8 cellular contexts compared by ENCODE assay signal in genomic region chr7:47576031-47576908, GRCh38. TPM values are rescaled to one million over a fixed set of nuclear protein-coding genes. Genes with fewer than 3 reads are reported as not detected.
DNase-seq lines count a peak whose midpoint lies in the region; ATAC-seq and TF ChIP-seq lines count a peak whose summit lies in the region.

No MANE protein-coding gene starts in this region.

- peak; percentile 35 for ATAC-seq in HG02610 (IDR thresholded peaks at IDR 0.05; ENCODE audit: unreplicated experiment)

- 51 to 69% (median 60%) methylated on average over 14 to 15 of the region's 15 CpGs for WGBS in spleen, 5 donors

- no peaks in the 10 kb centered on the region for H3K9me3 ChIP-seq in right atrium auricular region
- no peaks in the 10 kb centered on the region for H3K9me3 ChIP-seq in spleen

- peak; percentile 63 for DNase-seq in SKM-1 treated with dmso at 0.1 percent for 144 hours (lab: John Stamatoyannopoulos, UW; ENCODE audit: unreplicated experiment)
- DNase-seq in right atrium auricular region (ENCODE audit: low spot score), result peak; percentile 83
- no peak for DNase-seq in spleen
- DNase-seq in brain microvascular endothelial cell, result no peak
- DNase-seq in DMS 273 treated with DMSO at 0.1 percent for 48 hours (lab: John Stamatoyannopoulos, UW), result no peak
- no peak for DNase-seq in DMS79 treated with DMSO at 0.1 percent for 48 hours (lab: John Stamatoyannopoulos, UW)
- DNase-seq in activated CD8-positive, alpha-beta memory T cell treated with anti-CD3 and anti-CD28 coated beads, Interleukin-2, amount 50 U/mL, for 4 hours, result no peak

- peak overlapping the region; percentile 75 to 84 for H3K27ac ChIP-seq in right atrium auricular region
- peak overlapping the region; percentile 42 to 93 (median 90) for H3K27ac ChIP-seq in spleen
- no peak overlapping the region for H3K27ac ChIP-seq in brain microvascular endothelial cell

- H3K27me3 ChIP-seq in right atrium auricular region (no peaks in the 10 kb centered on the region), spleen (replicated peaks in 1 of 7) (peaks cover 0 to 6% (median 0%) of the 10 kb centered on the region in 7 donors), brain microvascular endothelial cell (replicated peaks) (no peaks in the 10 kb centered on the region)

- H3K36me3 ChIP-seq in right atrium auricular region (no peaks in the 10 kb centered on the region), spleen (peaks cover 0 to 5% (median 0%) of the 10 kb centered on the region in 6 donors), brain microvascular endothelial cell (replicated peaks) (no peaks in the 10 kb centered on the region)

- no peak for TF ChIP-seq POLR2A in spleen (IDR thresholded peaks at IDR 0.05)

- H3K4me3 ChIP-seq in right atrium auricular region, result peak overlapping the region in 1 of 2 donors; percentile 24
- H3K4me3 ChIP-seq in spleen, result peak overlapping the region in 2 of 8 donors; percentile 23 to 33
- no peak overlapping the region for H3K4me3 ChIP-seq in brain microvascular endothelial cell (ENCODE audit: low read depth, low read length)

- in situ Hi-C loops in brain microvascular endothelial cell (cut with HindIII; ENCODE audit: low pct_ligation_motif_present, low sequenced_read_pairs), result no loop called here

- intact Hi-C loops in spleen (cut with DNase I; ENCODE audit: low total_unique reads), result loop anchor here (10.0 kb wide), 1 partner anchor 121 kb away; no protein-coding TSS in a partner anchor

- peaks cover 0 to 92% of the 10 kb centered on the region in 2 donors for H3K4me1 ChIP-seq in right atrium auricular region
- peaks cover 70 to 100% (median 97%) of the 10 kb centered on the region in 6 donors for H3K4me1 ChIP-seq in spleen

- TF ChIP-seq CTCF in right atrium auricular region (IDR thresholded peaks at IDR 0.05), result no peak
- TF ChIP-seq CTCF in spleen (IDR thresholded peaks at IDR 0.05 in 8 of 11, conservative IDR thresholded peaks at IDR 0.05 in 3 of 11), result no peak
- no peak for TF ChIP-seq CTCF in brain microvascular endothelial cell (IDR thresholded peaks at IDR 0.05; ENCODE audit: low read depth, low read length, missing control alignments)

RNA-seq across cellular contexts. Expression of gene TNS3, which starts 5.6 kb away (rescaled TPM):
- total RNA-seq in right atrium auricular region (10 to 100 TPM; 39.7 to 44.4 TPM), spleen (100 to 1,000 TPM; 122 to 247 (median 152) TPM)
- 10 to 100 TPM; 17.7 to 31.4 (median 20.9) TPM for polyA plus RNA-seq in spleen

Comparison
In these comparisons a context has a peak if more than half of its experiments do, and no peak if none do; other contexts are left out.
1. DNase-seq: peak in SKM-1 treated with dmso at 0.1 percent for 144 hours (single experiment) and right atrium auricular region (single experiment); none in spleen (single experiment), brain microvascular endothelial cell (single experiment), DMS 273 treated with DMSO at 0.1 percent for 48 hours (single experiment), DMS79 treated with DMSO at 0.1 percent for 48 hours (single experiment) and activated CD8-positive, alpha-beta memory T cell treated with anti-CD3 and anti-CD28 coated beads, Interleukin-2, amount 50 U/mL, for 4 hours (single experiment).